ENCODE assay signal across 8 cellular contexts in the genomic region with DNA sequence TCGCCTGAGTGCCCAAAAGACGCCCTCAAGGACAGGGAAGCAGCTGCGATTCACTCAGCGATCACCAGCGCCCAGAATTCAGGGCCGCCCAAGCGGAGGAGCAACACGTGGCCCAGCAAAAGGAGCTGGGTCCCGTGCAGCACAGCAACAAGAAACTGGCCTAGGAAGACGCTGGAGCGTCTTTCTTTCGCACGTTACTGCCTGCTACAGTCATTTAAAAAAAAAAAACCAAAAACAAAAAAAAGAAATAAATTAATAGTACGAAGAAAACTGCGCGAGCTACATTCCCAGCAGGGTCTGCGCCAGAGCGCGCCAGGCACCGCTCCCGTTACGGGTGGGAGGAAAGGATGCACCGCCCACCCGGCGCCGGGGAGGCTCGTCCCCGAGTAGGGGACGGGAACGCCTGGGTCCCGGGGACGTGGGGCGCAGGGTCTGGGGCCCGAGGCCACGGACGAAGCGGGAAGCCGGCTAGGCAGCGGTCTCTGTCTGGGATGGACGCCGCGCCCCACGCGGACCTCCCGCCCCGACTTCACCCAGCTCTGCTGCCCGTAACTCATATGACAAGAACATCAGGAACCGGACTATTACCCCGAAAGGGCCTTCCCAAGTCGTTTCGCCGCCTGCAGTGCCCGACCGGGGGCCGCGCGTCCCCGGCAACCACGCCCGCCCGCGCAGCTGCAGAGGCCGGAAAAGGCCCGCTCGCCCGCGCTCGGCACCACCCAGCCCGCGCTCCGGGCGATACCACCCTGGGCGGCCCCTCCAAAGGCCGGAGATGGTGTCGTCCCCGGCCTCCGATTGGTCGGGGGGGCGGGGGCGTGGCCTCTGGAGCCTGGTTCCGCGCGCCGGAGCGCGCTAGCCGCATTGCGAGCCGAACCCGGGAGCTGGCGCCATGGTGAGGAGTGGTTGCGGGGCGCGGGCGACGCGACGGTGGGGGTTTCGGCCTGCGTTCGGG. TPM values are rescaled to one million over a fixed set of nuclear protein-coding genes. Genes with fewer than 3 reads are reported as not detected.
A peak's percentile ranks its signal among the peaks of the same experiment; 100 is the strongest.
DNase-seq lines count a peak whose midpoint lies in the region; ATAC-seq and TF ChIP-seq lines count a peak whose summit lies in the region.

A gene with protein sequence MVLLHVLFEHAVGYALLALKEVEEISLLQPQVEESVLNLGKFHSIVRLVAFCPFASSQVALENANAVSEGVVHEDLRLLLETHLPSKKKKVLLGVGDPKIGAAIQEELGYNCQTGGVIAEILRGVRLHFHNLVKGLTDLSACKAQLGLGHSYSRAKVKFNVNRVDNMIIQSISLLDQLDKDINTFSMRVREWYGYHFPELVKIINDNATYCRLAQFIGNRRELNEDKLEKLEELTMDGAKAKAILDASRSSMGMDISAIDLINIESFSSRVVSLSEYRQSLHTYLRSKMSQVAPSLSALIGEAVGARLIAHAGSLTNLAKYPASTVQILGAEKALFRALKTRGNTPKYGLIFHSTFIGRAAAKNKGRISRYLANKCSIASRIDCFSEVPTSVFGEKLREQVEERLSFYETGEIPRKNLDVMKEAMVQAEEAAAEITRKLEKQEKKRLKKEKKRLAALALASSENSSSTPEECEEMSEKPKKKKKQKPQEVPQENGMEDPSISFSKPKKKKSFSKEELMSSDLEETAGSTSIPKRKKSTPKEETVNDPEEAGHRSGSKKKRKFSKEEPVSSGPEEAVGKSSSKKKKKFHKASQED (plus strand): TSS at position 861 of the 952 bp plus-strand sequence. CDS start 29 bp downstream, at position 890.

- H3K4me1 ChIP-seq in HUES64 (ENCODE audit: insufficient read depth, low read length) (peaks cover 6% of the 10 kb centered on the region; the same call in 1 of the 2 replicates), OCI-LY3 (ENCODE audit: low read length) (peaks cover 16% of the 10 kb centered on the region)

- ATAC-seq in GM21447 (IDR thresholded peaks at IDR 0.05; ENCODE audit: unreplicated experiment), result peak; percentile 79

- peak within 1 kb of the TSS; percentile 95 for H3K4me2 ChIP-seq in OCI-LY3 (ENCODE audit: low read length)

- peak within 1 kb of the TSS; percentile 81 for H3K4me3 Mint-ChIP-seq in Calu3 (ENCODE audit: low read depth, unreplicated experiment)
- H3K4me3 Mint-ChIP-seq in endothelial cell (ENCODE audit: unreplicated experiment), result peak within 1 kb of the TSS; percentile 93

- peak within 1 kb of the TSS; percentile 100 for H3K9ac ChIP-seq in HUES64 (ENCODE audit: low read depth, low read length)
- peak within 1 kb of the TSS; percentile 92 for H3K9ac ChIP-seq in OCI-LY3 (ENCODE audit: low read length)

- intact Hi-C loops in Calu3 (cut with micrococcal nuclease; ENCODE audit: unreplicated experiment), result no loop called here

- CTCF ChIA-PET in Calu3 (lab: Charles Lee), result interaction anchor here (0.6 to 1.0 kb wide), 5 partner anchors 12 to 333 kb away, joined by 3 to 5 read pairs (median 3); partner anchors contain the start of gene IDH3B

- H3K27me3 Mint-ChIP-seq in Calu3 (ENCODE audit: unreplicated experiment) (no peaks in the 10 kb centered on the region), endothelial cell (ENCODE audit: unreplicated experiment) (peaks cover 7% of the 10 kb centered on the region)

- peaks cover 40% of the 10 kb centered on the region for H4K20me1 ChIP-seq in OCI-LY3 (ENCODE audit: insufficient read depth, low read length)

- H3K9me3 Mint-ChIP-seq in Calu3 (ENCODE audit: low read depth, unreplicated experiment) (no peaks in the 10 kb centered on the region), endothelial cell (ENCODE audit: unreplicated experiment) (no peaks in the 10 kb centered on the region)

- BruUV-seq in Calu3 (replicated peaks; lab: Mats Ljungman, UMichigan), result TSS peak; percentile 71

- TF ChIP-seq CTCF in Calu3 (IDR thresholded peaks at IDR 0.05; ENCODE audit: unreplicated experiment) (no peak), OCI-LY3 (IDR thresholded peaks at IDR 0.05; ENCODE audit: low read depth, low read length) (no peak), endothelial cell (IDR thresholded peaks at IDR 0.05; ENCODE audit: unreplicated experiment) (no peak)

- H3K36me3 ChIP-seq in HUES64 (ENCODE audit: insufficient read depth, low read length) (peaks cover 42% of the 10 kb centered on the region), OCI-LY3 (replicated peaks; ENCODE audit: low read depth, low read length) (peaks cover 49% of the 10 kb centered on the region)

- H3K4me3 ChIP-seq in HUES64 (ENCODE audit: low read length), result peak within 1 kb of the TSS; percentile 100
- peak within 1 kb of the TSS; percentile 96 for H3K4me3 ChIP-seq in OCI-LY3 (ENCODE audit: low read length)

- H3K27ac Mint-ChIP-seq in Calu3 (ENCODE audit: unreplicated experiment), result peak within 1 kb of the TSS; percentile 70
- H3K27ac Mint-ChIP-seq in endothelial cell (ENCODE audit: unreplicated experiment), result no peak within 1 kb of the TSS

- no peak within 1 kb of the TSS; the same call in 1 of the 2 replicates for H2AFZ ChIP-seq in OCI-LY3 (ENCODE audit: low read depth, low read length)

- DNase-seq in Calu3 (peak; percentile 93), endothelial cell (ENCODE audit: low spot score) (peak; percentile 97), middle frontal gyrus (ENCODE audit: extremely low spot score, low spot score) (peak; percentile 92)
- peak; percentile 99 for DNase-seq in activated CD8-positive, alpha-beta memory T cell treated with anti-CD3 and anti-CD28 coated beads, Interleukin-2, amount 50 U/mL, for 48 hours
- peak; percentile 87 to 89 for DNase-seq in stimulated activated CD8-positive, alpha-beta memory T cell treated with anti-CD3 and anti-CD28 coated beads, Interleukin-2, amount 100 ng/mL, for 1 hour (ENCODE audit: low read depth in 2 of 2)

- H3K36me3 Mint-ChIP-seq in Calu3 (ENCODE audit: insufficient read depth, unreplicated experiment) (peaks cover 41% of the 10 kb centered on the region), endothelial cell (ENCODE audit: low read depth, unreplicated experiment) (peaks cover 26% of the 10 kb centered on the region)

- peaks cover 9% of the 10 kb centered on the region for H3K4me1 Mint-ChIP-seq in Calu3 (ENCODE audit: low read depth, unreplicated experiment)
- peaks cover 16% of the 10 kb centered on the region for H3K4me1 Mint-ChIP-seq in endothelial cell (ENCODE audit: unreplicated experiment)

- H3K27me3 ChIP-seq in HUES64 (ENCODE audit: insufficient read depth, low read length) (no peaks in the 10 kb centered on the region), OCI-LY3 (ENCODE audit: low read depth, low read length) (no peaks in the 10 kb centered on the region)

- WGBS in HUES64, result under 1% methylated on average over 99 of the region's 101 CpGs

- H3K79me2 ChIP-seq in OCI-LY3 (ENCODE audit: low read length), result peaks cover 77% of the 10 kb centered on the region

- H3K9me3 ChIP-seq in HUES64 (ENCODE audit: insufficient read depth, low read depth, low read length) (no peaks in the 10 kb centered on the region), OCI-LY3 (ENCODE audit: insufficient read depth, low read length) (no peaks in the 10 kb centered on the region)

- H3K27ac ChIP-seq in HUES64 (ENCODE audit: low read depth, low read length) (peak within 1 kb of the TSS; percentile 89), OCI-LY3 (ENCODE audit: low read length) (peak within 1 kb of the TSS; percentile 82)

RNA-seq across cellular contexts. Expression of the gene that starts here (rescaled TPM):
- 303 and 310 TPM in 2 replicates for total RNA-seq in Calu3 (2022)
- polyA plus RNA-seq in HUES64 (2013, experiment 1 of 2), result 481 TPM
- polyA plus RNA-seq in HUES64 (2013, experiment 2 of 2), result 421 TPM
- total RNA-seq in endothelial cell (ENCODE audit: unreplicated experiment), result 144 TPM

Comparison
In these comparisons a context has a peak if more than half of its experiments do, and no peak if none do; other contexts are left out.
1. Peak in every context shown above with its lines: DNase-seq, ATAC-seq, H3K4me3 ChIP-seq and H3K27ac ChIP-seq.